Comparison of ENCODE assay signal across 22 cellular contexts in the genomic region with DNA sequence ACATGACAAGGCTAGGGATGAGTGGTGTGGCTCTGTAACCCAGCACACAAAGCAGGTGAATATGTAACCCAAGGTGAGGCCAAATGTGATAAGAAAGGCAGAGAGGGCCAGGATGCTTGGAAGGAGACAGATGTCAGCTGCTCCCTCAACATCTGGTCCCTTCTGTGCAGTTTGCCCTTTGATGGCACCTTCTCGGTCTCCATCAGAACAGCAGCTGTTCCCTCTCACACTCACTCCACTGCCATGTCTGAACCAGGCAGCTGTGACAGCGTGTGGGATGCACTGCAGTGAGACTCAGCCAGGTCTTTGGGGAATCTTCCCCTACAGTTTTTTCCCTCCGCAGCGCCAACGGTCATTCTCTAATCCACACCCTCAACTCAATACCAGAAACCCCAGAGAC.
"Had no signal": no experiment of that assay in that cellular context is flagged by ENCODE, and none has a peak within 500 bp of the region (broad histone marks: within the 10 kb centered on the region; RNA-seq: fewer than 3 reads in every experiment).

No MANE protein-coding gene starts in this region.

- H3K36me3 ChIP-seq: left ventricle myocardium inferior, ovary, right atrium auricular region, right lobe of liver, tibial nerve, uterus had no signal

- H3K4me3 ChIP-seq: left ventricle myocardium inferior, lung, ovary, right atrium auricular region, right lobe of liver, smooth muscle cell, tibial nerve, uterus had no signal

- H3K27ac ChIP-seq: left ventricle myocardium inferior, ovary, right atrium auricular region, right lobe of liver, tibial nerve, uterus had no signal

- DNase-seq: immature natural killer cell; kidney; left colon; left ventricle myocardium inferior; mesendoderm; naive B cell; natural killer cell; nephron progenitor cell; ovary; stimulated activated CD4-positive, alpha-beta T cell treated with anti-CD3 and anti-CD28 coated beads, Interleukin-1b, Interleukin-23, amount 100 ng/mL, for 48 hours; stimulated activated CD4-positive, alpha-beta T cell treated with anti-CD3 and anti-CD28 coated beads, Interleukin-2, amount 100 ng/mL, for 48 hours; stimulated activated CD4-positive, alpha-beta T cell treated with anti-CD3 and anti-CD28 coated beads, Interleukin-4, amount 100 ng/mL, for 4 hours; stimulated activated CD8-positive, alpha-beta memory T cell treated with anti-CD3 and anti-CD28 coated beads, Interleukin-4, amount 100 ng/mL, for 48 hours; stimulated activated naive CD4-positive, alpha-beta T cell treated with Interleukin-2 at 50 U/mL for 16 hours; stimulated activated naive CD8-positive, alpha-beta T cell treated with anti-CD3 and anti-CD28 coated beads, Interleukin-15, amount 100 ng/mL, for 72 hours; substantia nigra; uterus had no signal

- H3K4me2 ChIP-seq: smooth muscle cell had no signal

- H3K27me3 ChIP-seq: ovary, right atrium auricular region, right lobe of liver, tibial nerve, uterus had no signal

- H3K9me3 ChIP-seq: left ventricle myocardium inferior, ovary, right atrium auricular region, right lobe of liver, uterus had no signal

- H3K4me1 ChIP-seq: left ventricle myocardium inferior, right atrium auricular region, right lobe of liver, tibial nerve, uterus had no signal
